ENCODE assay signal across 9 cellular contexts in genomic region chr2:47724221-47724981, GRCh38. TPM values are rescaled to one million over a fixed set of nuclear protein-coding genes. Genes with fewer than 3 reads are reported as not detected.
A peak's percentile ranks its signal among the peaks of the same experiment; 100 is the strongest.
DNase-seq lines count a peak whose midpoint lies in the region; ATAC-seq, FAIRE-seq and TF ChIP-seq lines count a peak whose summit lies in the region.
"Had no signal": no experiment of that assay in that cellular context is flagged by ENCODE, and none has a peak within 500 bp of the region (broad histone marks: within the 10 kb centered on the region; RNA-seq: fewer than 3 reads in every experiment).

No MANE protein-coding gene starts in this region.

- H3K4me1 ChIP-seq in H1 (replicated peaks in 1 of 4; ENCODE audit: control insufficient read depth in 3 of 4, insufficient read depth in 4 of 4, low read length in 3 of 4) (no peaks in the 10 kb centered on the region; a peak in 1 of 7 replicates), right lobe of liver (no peaks in the 10 kb centered on the region)

- H3K4me2 ChIP-seq in H1 (ENCODE audit: insufficient read depth in 1 of 2, low read depth in 2 of 2, low read length in 2 of 2), result no peak overlapping the region

- FAIRE-seq in H1 (lab: Jason Lieb, UNC), result no peak

- H3K36me3 ChIP-seq in GM06990 (ENCODE audit: control insufficient read depth, insufficient read depth, low read length) (no peaks in the 10 kb centered on the region), H1 (ENCODE audit: control insufficient read depth in 2 of 4, insufficient read depth in 4 of 4, low read length in 3 of 4) (no peaks in the 10 kb centered on the region), right lobe of liver (no peaks in the 10 kb centered on the region)

- H3K27ac Mint-ChIP-seq in progenitor cell of endocrine pancreas, result no peak overlapping the region
- H3K27ac Mint-ChIP-seq: activated naive CD8-positive, alpha-beta T cell had no signal

- TF ChIP-seq EP300 in H1 (IDR thresholded peaks at IDR 0.05; ENCODE audit: borderline replicate concordance in 1 of 2, low read depth in 2 of 2, low read length in 2 of 2), result no peak

- H3K36me3 Mint-ChIP-seq in progenitor cell of endocrine pancreas (ENCODE audit: insufficient read depth), result peaks cover 2% of the 10 kb centered on the region
- H3K36me3 Mint-ChIP-seq: activated naive CD8-positive, alpha-beta T cell had no signal

- H4K8ac ChIP-seq in H1 (ENCODE audit: extremely low read depth, insufficient read depth, low read length), result no peak overlapping the region

- H4K20me1 ChIP-seq in H1 (replicated peaks in 1 of 2; ENCODE audit: control insufficient read depth in 1 of 2, insufficient read depth in 2 of 2, low read length in 2 of 2), result no peaks in the 10 kb centered on the region

- H3K9me3 ChIP-seq in H1 (ENCODE audit: insufficient read depth in 2 of 2, low read depth in 1 of 2, low read length in 1 of 2) (no peaks in the 10 kb centered on the region), right lobe of liver (no peaks in the 10 kb centered on the region)

- H3K9ac ChIP-seq in H1 (replicated peaks in 1 of 4; ENCODE audit: extremely low read depth in 1 of 4, low read depth in 3 of 4, low read length in 3 of 4), result no peak overlapping the region

- TF ChIP-seq RAD21 in H1 (IDR thresholded peaks at IDR 0.05 in 1 of 2, conservative IDR thresholded peaks at IDR 0.05 in 1 of 2; ENCODE audit: low read depth in 2 of 2, low read length in 2 of 2), result no peak

- H2AK5ac ChIP-seq in H1 (ENCODE audit: low read depth, low read length), result no peak overlapping the region

- H3K27me3 ChIP-seq in GM06990 (replicated peaks; ENCODE audit: control insufficient read depth, insufficient read depth, low read length) (no peaks in the 10 kb centered on the region), H1 (replicated peaks in 1 of 4; ENCODE audit: control insufficient read depth in 3 of 4, extremely low read depth in 1 of 4, insufficient read depth in 3 of 4, low read length in 3 of 4) (no peaks in the 10 kb centered on the region), right lobe of liver (no peaks in the 10 kb centered on the region)

- no peak for TF ChIP-seq POLR2A in H1 (IDR thresholded peaks at IDR 0.05; ENCODE audit: control extremely low read depth in 1 of 2, low read depth in 2 of 2, low read length in 2 of 2)
- TF ChIP-seq POLR2A in right lobe of liver (IDR thresholded peaks at IDR 0.05), result no peak

- POLR2A ChIA-PET in H1 (lab: Charles Lee; ENCODE audit: partially characterized antibody), result no interaction called here

- 91% methylated on average over 9 of the region's 9 CpGs; no CpG with 5 or more reads in 1 of the 2 experiments for WGBS in H1 (ENCODE audit: extremely low coverage in 1 of 2, insufficient coverage in 1 of 2, insufficient read length in 1 of 2, insufficient replicate concordance in 2 of 2, low coverage in 1 of 2, low lambda C conversion rate in 2 of 2, missing lambda C conversion rate in 1 of 2), 2 experiments
- 79% methylated on average over 4 of the region's 9 CpGs for WGBS in right lobe of liver (ENCODE audit: insufficient coverage, low coverage, low lambda C conversion rate, missing lambda C conversion rate)

- H3K4me3 Mint-ChIP-seq in progenitor cell of endocrine pancreas (ENCODE audit: low read depth), result no peak overlapping the region
- H3K4me3 Mint-ChIP-seq: activated naive CD8-positive, alpha-beta T cell had no signal

- CTCF ChIA-PET in H1 (lab: Charles Lee; ENCODE audit: partially characterized antibody), result interaction anchor here (0.8 to 1.2 kb wide), 2 partner anchors 7 to 10 kb away, joined by 3 read pairs; no protein-coding TSS in a partner anchor

- H3K14ac ChIP-seq in H1 (ENCODE audit: insufficient read length), result no peak overlapping the region

- no peak overlapping the region for H3K4me3 ChIP-seq in GM06990 (replicated peaks; ENCODE audit: low read depth, low read length)
- H3K4me3 ChIP-seq in H1 (ENCODE audit: extremely low read depth in 1 of 4, insufficient read depth in 2 of 4, low read depth in 3 of 4, low read length in 4 of 4), result no peak overlapping the region
- no peak overlapping the region for H3K4me3 ChIP-seq in right lobe of liver

- H2BK120ac ChIP-seq in H1 (replicated peaks; ENCODE audit: low read depth, low read length), result no peak overlapping the region

- H2BK5ac ChIP-seq in H1 (ENCODE audit: low read depth, low read length), result no peak overlapping the region

- peaks cover 6% of the 10 kb centered on the region for H3K9me3 Mint-ChIP-seq in progenitor cell of endocrine pancreas (ENCODE audit: low read depth)

- no peaks in the 10 kb centered on the region for H3K79me2 ChIP-seq in H1 (ENCODE audit: control insufficient read depth in 1 of 2, insufficient read depth in 2 of 2, low read length in 2 of 2)

- 0 out of 2 replicates have a peak overlapping the region, but pooled peaks have one; percentile 41 for H2BK20ac ChIP-seq in H1 (ENCODE audit: low read length)

- H2BK12ac ChIP-seq in H1 (ENCODE audit: low read depth, low read length), result no peak overlapping the region

- no peaks in the 10 kb centered on the region for H3K79me1 ChIP-seq in H1 (ENCODE audit: low read depth, low read length)

- H4K5ac ChIP-seq in H1 (ENCODE audit: insufficient read length, low read depth, low read length), result no peak overlapping the region

- H3K18ac ChIP-seq in H1 (ENCODE audit: extremely low read depth, low read length), result no peak overlapping the region; the same call in 1 of the 2 replicates

- no peak overlapping the region for H3K4ac ChIP-seq in H1 (replicated peaks; ENCODE audit: insufficient read length, low read depth, low read length)

- H3K4me1 Mint-ChIP-seq in progenitor cell of endocrine pancreas (ENCODE audit: low read depth), result no peaks in the 10 kb centered on the region

- TF ChIP-seq CTCF in GM06990 (IDR thresholded peaks at IDR 0.05; ENCODE audit: insufficient read depth, low read length, poor library complexity, severe bottlenecking) (no peak), H1 (IDR thresholded peaks at IDR 0.05; ENCODE audit: control extremely low read depth in 1 of 3, insufficient read depth in 1 of 3, low read depth in 1 of 3, low read length in 3 of 3) (no peak), progenitor cell of endocrine pancreas (IDR thresholded peaks at IDR 0.05; ENCODE audit: unreplicated experiment) (no peak), right lobe of liver (IDR thresholded peaks at IDR 0.05) (no peak)

- no peak overlapping the region for H3K56ac ChIP-seq in H1 (replicated peaks; ENCODE audit: insufficient read length, low read depth, low read length)

- no peaks in the 10 kb centered on the region for H3K27me3 Mint-ChIP-seq in progenitor cell of endocrine pancreas
- H3K27me3 Mint-ChIP-seq: activated naive CD8-positive, alpha-beta T cell had no signal

- ATAC-seq in GM21515 (IDR thresholded peaks at IDR 0.05; ENCODE audit: unreplicated experiment) (peak; percentile 91), HG03575 (IDR thresholded peaks at IDR 0.05; ENCODE audit: extremely low read depth, insufficient number of reproducible peaks, low FRiP score, unreplicated experiment) (peak; percentile 79), right lobe of liver (no peak)

- H4K91ac ChIP-seq in H1 (replicated peaks; ENCODE audit: insufficient read length, low read length), result no peak overlapping the region

- intact Hi-C loops in right lobe of liver (cut with DNase I), result no loop called here

- no peak overlapping the region for H2BK15ac ChIP-seq in H1 (ENCODE audit: low read length)

- H3K23ac ChIP-seq in H1 (ENCODE audit: insufficient read length), result no peak overlapping the region

- no peaks in the 10 kb centered on the region for H3K23me2 ChIP-seq in H1 (ENCODE audit: low read depth, low read length)

- peak; percentile 92 for DNase-seq in GM06990 (ENCODE audit: extremely low read depth, insufficient read length)
- DNase-seq in H1 (ENCODE audit: low read depth in 1 of 2, low spot score in 2 of 2), result no peak
- no peak for DNase-seq in progenitor cell of endocrine pancreas (ENCODE audit: low spot score, unreplicated experiment)
- DNase-seq in NCI-H1105 treated with DMSO at 0.1 percent for 48 hours (lab: John Stamatoyannopoulos, UW), result no peak
- DNase-seq in stimulated activated naive CD4-positive, alpha-beta T cell (lab: John Stamatoyannopoulos, UW), result no peak
- DNase-seq in right lobe of liver, result no peak

- H3K27ac ChIP-seq in H1 (ENCODE audit: low read depth, low read length) (no peak overlapping the region), right lobe of liver (no peak overlapping the region)

- H2AFZ ChIP-seq in H1 (ENCODE audit: low read length), result no peak overlapping the region

TF ChIP-seq in H1, 55 proteins besides CTCF, POLR2A, EP300 and RAD21:
- TF ChIP-seq ATF2 (IDR thresholded peaks at IDR 0.05; ENCODE audit: low read length), result no peak
- no peak for TF ChIP-seq KDM5A (IDR thresholded peaks at IDR 0.05; ENCODE audit: low read length)
- no peak for TF ChIP-seq CREB1 (IDR thresholded peaks at IDR 0.05)
- no peak for TF ChIP-seq POLR2AphosphoS5 (IDR thresholded peaks at IDR 0.05; ENCODE audit: low read depth, low read length)
- no peak for TF ChIP-seq EZH2 (IDR thresholded peaks at IDR 0.05; ENCODE audit: low read depth, low read length, severe bottlenecking)
- no peak for TF ChIP-seq GABPA (IDR thresholded peaks at IDR 0.05; ENCODE audit: borderline replicate concordance, insufficient read depth, low read length)
- TF ChIP-seq NANOG (IDR thresholded peaks at IDR 0.05; ENCODE audit: insufficient read depth, low read depth, low read length, poor library complexity, severe bottlenecking), result no peak

RNA-seq across cellular contexts. Expression of gene MSH6, which starts 58.5 kb away (rescaled TPM):
- 289 and 301 TPM in 2 replicates for total RNA-seq in H1 (2021; fragmentation: NEBNext Ultra II Directional; extraction: Animal tissue kit (Norgen Biotek cat#: 25700))
- 45.8 and 53.6 TPM in 2 replicates for polyA plus RNA-seq in H1 (2011; rRNA removed)
- 93.5 TPM for polyA plus RNA-seq in H1 (2011; cell fraction: cytosol; rRNA removed)
- polyA plus RNA-seq in H1 (2011; cell fraction: nucleus; rRNA removed), result 46.6 TPM
- 133 to 180 TPM (median 152 TPM) in 4 replicates for polyA plus RNA-seq in H1 (2012, experiment 1 of 2)
- 6.6 TPM for polyA plus RNA-seq in H1 (2012, experiment 2 of 2)
- 107 TPM for polyA plus RNA-seq in H1 (2013, experiment 1 of 2)
- polyA plus RNA-seq in H1 (2013, experiment 2 of 2), result 101 TPM
- 106 and 121 TPM in 2 replicates for polyA minus RNA-seq in H1 (2011; rRNA and poly(A)+ RNA removed)
- polyA minus RNA-seq in H1 (2011; cell fraction: cytosol; rRNA and poly(A)+ RNA removed), result 111 TPM
- 73.3 TPM for polyA minus RNA-seq in H1 (2011; cell fraction: nucleus; rRNA and poly(A)+ RNA removed)
- total RNA-seq in progenitor cell of endocrine pancreas (154 and 163 TPM in 2 replicates), right lobe of liver (10 to 100 TPM; 19.7 to 34.7 (median 23.0) TPM)

Comparison
In these comparisons a context has a peak if more than half of its experiments do, and no peak if none do; other contexts are left out.
1. ATAC-seq: peak in GM21515 (single experiment) and HG03575 (single experiment); none in right lobe of liver (0 of 4).